In the genomic region with DNA sequence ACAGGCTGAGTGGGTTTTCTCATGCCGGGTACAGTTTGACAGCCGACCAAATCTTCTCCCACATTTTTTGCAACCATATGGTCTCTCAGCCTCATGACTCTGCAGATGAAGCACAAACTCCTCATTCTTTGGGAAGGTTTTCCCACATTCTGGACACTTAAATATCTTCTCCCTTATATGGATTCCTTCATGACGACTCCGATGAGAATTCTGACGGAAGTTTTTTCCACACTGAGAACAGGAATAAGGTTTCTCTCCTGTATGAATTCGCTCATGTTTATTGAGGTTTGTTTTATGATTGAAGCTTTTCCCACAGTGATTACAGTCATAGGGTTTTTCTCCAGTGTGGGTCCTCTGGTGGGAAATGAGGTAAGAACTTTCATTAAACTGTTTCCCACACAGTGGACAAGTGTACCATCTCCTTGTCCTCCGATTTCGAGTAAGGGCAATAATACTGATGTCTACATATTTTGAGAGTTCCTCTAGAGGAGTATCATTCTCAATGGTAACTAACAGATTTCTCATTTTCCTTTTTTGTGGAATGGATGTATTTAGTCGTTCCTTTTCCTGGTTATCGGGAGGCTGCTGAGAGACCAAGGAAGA, we compare ENCODE assay signal across 1 cellular context.
A peak's percentile ranks its signal among the peaks of the same experiment; 100 is the strongest.
TF ChIP-seq lines count a peak whose summit lies in the region.

No MANE protein-coding gene starts in this region.

TF ChIP-seq in K562, 482 proteins besides CTCF, POLR2A, EP300 and RAD21 (continued from another document and continues in another):
- TF ChIP-seq, protein P1, sequence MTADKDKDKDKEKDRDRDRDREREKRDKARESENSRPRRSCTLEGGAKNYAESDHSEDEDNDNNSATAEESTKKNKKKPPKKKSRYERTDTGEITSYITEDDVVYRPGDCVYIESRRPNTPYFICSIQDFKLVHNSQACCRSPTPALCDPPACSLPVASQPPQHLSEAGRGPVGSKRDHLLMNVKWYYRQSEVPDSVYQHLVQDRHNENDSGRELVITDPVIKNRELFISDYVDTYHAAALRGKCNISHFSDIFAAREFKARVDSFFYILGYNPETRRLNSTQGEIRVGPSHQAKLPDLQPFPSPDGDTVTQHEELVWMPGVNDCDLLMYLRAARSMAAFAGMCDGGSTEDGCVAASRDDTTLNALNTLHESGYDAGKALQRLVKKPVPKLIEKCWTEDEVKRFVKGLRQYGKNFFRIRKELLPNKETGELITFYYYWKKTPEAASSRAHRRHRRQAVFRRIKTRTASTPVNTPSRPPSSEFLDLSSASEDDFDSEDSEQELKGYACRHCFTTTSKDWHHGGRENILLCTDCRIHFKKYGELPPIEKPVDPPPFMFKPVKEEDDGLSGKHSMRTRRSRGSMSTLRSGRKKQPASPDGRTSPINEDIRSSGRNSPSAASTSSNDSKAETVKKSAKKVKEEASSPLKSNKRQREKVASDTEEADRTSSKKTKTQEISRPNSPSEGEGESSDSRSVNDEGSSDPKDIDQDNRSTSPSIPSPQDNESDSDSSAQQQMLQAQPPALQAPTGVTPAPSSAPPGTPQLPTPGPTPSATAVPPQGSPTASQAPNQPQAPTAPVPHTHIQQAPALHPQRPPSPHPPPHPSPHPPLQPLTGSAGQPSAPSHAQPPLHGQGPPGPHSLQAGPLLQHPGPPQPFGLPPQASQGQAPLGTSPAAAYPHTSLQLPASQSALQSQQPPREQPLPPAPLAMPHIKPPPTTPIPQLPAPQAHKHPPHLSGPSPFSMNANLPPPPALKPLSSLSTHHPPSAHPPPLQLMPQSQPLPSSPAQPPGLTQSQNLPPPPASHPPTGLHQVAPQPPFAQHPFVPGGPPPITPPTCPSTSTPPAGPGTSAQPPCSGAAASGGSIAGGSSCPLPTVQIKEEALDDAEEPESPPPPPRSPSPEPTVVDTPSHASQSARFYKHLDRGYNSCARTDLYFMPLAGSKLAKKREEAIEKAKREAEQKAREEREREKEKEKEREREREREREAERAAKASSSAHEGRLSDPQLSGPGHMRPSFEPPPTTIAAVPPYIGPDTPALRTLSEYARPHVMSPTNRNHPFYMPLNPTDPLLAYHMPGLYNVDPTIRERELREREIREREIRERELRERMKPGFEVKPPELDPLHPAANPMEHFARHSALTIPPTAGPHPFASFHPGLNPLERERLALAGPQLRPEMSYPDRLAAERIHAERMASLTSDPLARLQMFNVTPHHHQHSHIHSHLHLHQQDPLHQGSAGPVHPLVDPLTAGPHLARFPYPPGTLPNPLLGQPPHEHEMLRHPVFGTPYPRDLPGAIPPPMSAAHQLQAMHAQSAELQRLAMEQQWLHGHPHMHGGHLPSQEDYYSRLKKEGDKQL (CRISPR knock-in tag; IDR thresholded peaks at IDR 0.05; ENCODE audit: borderline replicate concordance) = no peak
- TF ChIP-seq ZNF133 (CRISPR knock-in tag; IDR thresholded peaks at IDR 0.05) (no peak), HNRNPH1 (optimal IDR thresholded peaks at IDR 0.05; ENCODE audit: low read depth, low read length) (no peak), ZBTB17 (CRISPR knock-in tag; IDR thresholded peaks at IDR 0.05) (no peak), NR3C1 (CRISPR knock-in tag; IDR thresholded peaks at IDR 0.05) (no peak), POLR2B (IDR thresholded peaks at IDR 0.05; ENCODE audit: low read depth, partially characterized antibody) (no peak), DDX20 (tag; IDR thresholded peaks at IDR 0.05; ENCODE audit: low read depth) (0 out of 2 replicates have a peak, but pooled peaks have one; percentile 30), ZNF253 (CRISPR knock-in tag; conservative IDR thresholded peaks at IDR 0.05) (no peak), PURB (CRISPR knock-in tag; IDR thresholded peaks at IDR 0.05; ENCODE audit: low read depth) (no peak), TGIF2 (CRISPR knock-in tag; IDR thresholded peaks at IDR 0.05) (no peak), CBX1 (IDR thresholded peaks at IDR 0.05; ENCODE audit: low read depth) (0 out of 2 replicates have a peak, but pooled peaks have one; percentile 80), PRMT5 (CRISPR knock-in tag; IDR thresholded peaks at IDR 0.05) (no peak), POLR2G (IDR thresholded peaks at IDR 0.05; ENCODE audit: low read depth, low read length) (no peak), MTA3 (IDR thresholded peaks at IDR 0.05; ENCODE audit: borderline replicate concordance) (peak; percentile 78; the same call in 1 of the 2 replicates), KAT8 (IDR thresholded peaks at IDR 0.05; ENCODE audit: low read depth) (no peak), CHD1 (IDR thresholded peaks at IDR 0.05; ENCODE audit: low read length) (no peak), ZNF696 (CRISPR knock-in tag; conservative IDR thresholded peaks at IDR 0.05) (no peak), EP400 (IDR thresholded peaks at IDR 0.05) (0 out of 2 replicates have a peak, but pooled peaks have one; percentile 23), ZEB2 (IDR thresholded peaks at IDR 0.05) (peak; percentile 88), GABPB2 (CRISPR knock-in tag; conservative IDR thresholded peaks at IDR 0.05) (no peak), SOX6 (IDR thresholded peaks at IDR 0.05) (peak; percentile 72; the same call in 1 of the 2 replicates), MXI1 (IDR thresholded peaks at IDR 0.05; ENCODE audit: low read depth, low read length) (no peak), TEAD4 (IDR thresholded peaks at IDR 0.05; ENCODE audit: low read length) (peak; percentile 61), TEAD4 (CRISPR knock-in tag; IDR thresholded peaks at IDR 0.05; ENCODE audit: borderline replicate concordance) (no peak), HDAC6 (IDR thresholded peaks at IDR 0.05; ENCODE audit: low read depth, low read length) (0 out of 2 replicates have a peak, but pooled peaks have one; percentile 67), JUND (IDR thresholded peaks at IDR 0.05; ENCODE audit: borderline replicate concordance, low read depth, low read length) (no peak), JUND (tag; IDR thresholded peaks at IDR 0.05; ENCODE audit: borderline replicate concordance, low read depth, low read length) (no peak), ASH1L (IDR thresholded peaks at IDR 0.05; ENCODE audit: borderline replicate concordance, low read depth, partially characterized antibody) (no peak)
- TF ChIP-seq, protein P2, sequence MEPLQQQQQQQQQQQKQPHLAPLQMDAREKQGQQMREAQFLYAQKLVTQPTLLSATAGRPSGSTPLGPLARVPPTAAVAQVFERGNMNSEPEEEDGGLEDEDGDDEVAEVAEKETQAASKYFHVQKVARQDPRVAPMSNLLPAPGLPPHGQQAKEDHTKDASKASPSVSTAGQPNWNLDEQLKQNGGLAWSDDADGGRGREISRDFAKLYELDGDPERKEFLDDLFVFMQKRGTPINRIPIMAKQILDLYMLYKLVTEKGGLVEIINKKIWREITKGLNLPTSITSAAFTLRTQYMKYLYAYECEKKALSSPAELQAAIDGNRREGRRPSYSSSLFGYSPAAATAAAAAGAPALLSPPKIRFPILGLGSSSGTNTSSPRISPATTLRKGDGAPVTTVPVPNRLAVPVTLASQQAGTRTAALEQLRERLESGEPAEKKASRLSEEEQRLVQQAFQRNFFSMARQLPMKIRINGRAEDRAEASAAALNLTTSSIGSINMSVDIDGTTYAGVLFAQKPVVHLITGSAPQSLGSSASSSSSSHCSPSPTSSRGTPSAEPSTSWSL (CRISPR knock-in tag; IDR thresholded peaks at IDR 0.05; ENCODE audit: borderline replicate concordance) = no peak
- TF ChIP-seq, protein P3, sequence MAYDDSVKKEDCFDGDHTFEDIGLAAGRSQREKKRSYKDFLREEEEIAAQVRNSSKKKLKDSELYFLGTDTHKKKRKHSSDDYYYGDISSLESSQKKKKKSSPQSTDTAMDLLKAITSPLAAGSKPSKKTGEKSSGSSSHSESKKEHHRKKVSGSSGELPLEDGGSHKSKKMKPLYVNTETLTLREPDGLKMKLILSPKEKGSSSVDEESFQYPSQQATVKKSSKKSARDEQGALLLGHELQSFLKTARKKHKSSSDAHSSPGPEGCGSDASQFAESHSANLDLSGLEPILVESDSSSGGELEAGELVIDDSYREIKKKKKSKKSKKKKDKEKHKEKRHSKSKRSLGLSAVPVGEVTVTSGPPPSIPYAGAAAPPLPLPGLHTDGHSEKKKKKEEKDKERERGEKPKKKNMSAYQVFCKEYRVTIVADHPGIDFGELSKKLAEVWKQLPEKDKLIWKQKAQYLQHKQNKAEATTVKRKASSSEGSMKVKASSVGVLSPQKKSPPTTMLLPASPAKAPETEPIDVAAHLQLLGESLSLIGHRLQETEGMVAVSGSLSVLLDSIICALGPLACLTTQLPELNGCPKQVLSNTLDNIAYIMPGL (CRISPR knock-in tag; IDR thresholded peaks at IDR 0.05) = no peak
- TF ChIP-seq, protein P4, sequence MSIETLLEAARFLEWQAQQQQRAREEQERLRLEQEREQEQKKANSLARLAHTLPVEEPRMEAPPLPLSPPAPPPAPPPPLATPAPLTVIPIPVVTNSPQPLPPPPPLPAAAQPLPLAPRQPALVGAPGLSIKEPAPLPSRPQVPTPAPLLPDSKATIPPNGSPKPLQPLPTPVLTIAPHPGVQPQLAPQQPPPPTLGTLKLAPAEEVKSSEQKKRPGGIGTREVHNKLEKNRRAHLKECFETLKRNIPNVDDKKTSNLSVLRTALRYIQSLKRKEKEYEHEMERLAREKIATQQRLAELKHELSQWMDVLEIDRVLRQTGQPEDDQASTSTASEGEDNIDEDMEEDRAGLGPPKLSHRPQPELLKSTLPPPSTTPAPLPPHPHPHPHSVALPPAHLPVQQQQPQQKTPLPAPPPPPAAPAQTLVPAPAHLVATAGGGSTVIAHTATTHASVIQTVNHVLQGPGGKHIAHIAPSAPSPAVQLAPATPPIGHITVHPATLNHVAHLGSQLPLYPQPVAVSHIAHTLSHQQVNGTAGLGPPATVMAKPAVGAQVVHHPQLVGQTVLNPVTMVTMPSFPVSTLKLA (conservative IDR thresholded peaks at IDR 0.05) = no peak
- TF ChIP-seq, protein P5, sequence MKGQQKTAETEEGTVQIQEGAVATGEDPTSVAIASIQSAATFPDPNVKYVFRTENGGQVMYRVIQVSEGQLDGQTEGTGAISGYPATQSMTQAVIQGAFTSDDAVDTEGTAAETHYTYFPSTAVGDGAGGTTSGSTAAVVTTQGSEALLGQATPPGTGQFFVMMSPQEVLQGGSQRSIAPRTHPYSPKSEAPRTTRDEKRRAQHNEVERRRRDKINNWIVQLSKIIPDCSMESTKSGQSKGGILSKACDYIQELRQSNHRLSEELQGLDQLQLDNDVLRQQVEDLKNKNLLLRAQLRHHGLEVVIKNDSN (CRISPR knock-in tag; IDR thresholded peaks at IDR 0.05) = no peak
- TF ChIP-seq, protein P6, sequence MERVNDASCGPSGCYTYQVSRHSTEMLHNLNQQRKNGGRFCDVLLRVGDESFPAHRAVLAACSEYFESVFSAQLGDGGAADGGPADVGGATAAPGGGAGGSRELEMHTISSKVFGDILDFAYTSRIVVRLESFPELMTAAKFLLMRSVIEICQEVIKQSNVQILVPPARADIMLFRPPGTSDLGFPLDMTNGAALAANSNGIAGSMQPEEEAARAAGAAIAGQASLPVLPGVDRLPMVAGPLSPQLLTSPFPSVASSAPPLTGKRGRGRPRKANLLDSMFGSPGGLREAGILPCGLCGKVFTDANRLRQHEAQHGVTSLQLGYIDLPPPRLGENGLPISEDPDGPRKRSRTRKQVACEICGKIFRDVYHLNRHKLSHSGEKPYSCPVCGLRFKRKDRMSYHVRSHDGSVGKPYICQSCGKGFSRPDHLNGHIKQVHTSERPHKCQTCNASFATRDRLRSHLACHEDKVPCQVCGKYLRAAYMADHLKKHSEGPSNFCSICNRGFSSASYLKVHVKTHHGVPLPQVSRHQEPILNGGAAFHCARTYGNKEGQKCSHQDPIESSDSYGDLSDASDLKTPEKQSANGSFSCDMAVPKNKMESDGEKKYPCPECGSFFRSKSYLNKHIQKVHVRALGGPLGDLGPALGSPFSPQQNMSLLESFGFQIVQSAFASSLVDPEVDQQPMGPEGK (CRISPR knock-in tag; IDR thresholded peaks at IDR 0.05; ENCODE audit: borderline replicate concordance) = no peak
- TF ChIP-seq, protein P7, sequence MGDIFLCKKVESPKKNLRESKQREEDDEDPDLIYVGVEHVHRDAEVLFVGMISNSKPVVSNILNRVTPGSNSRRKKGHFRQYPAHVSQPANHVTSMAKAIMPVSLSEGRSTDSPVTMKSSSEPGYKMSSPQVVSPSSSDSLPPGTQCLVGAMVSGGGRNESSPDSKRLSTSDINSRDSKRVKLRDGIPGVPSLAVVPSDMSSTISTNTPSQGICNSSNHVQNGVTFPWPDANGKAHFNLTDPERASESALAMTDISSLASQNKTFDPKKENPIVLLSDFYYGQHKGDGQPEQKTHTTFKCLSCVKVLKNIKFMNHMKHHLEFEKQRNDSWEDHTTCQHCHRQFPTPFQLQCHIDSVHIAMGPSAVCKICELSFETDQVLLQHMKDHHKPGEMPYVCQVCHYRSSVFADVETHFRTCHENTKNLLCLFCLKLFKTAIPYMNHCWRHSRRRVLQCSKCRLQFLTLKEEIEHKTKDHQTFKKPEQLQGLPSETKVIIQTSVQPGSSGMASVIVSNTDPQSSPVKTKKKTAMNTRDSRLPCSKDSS (IDR thresholded peaks at IDR 0.05; ENCODE audit: low read depth, partially characterized antibody) = peak; percentile 97
- TF ChIP-seq, protein P8, sequence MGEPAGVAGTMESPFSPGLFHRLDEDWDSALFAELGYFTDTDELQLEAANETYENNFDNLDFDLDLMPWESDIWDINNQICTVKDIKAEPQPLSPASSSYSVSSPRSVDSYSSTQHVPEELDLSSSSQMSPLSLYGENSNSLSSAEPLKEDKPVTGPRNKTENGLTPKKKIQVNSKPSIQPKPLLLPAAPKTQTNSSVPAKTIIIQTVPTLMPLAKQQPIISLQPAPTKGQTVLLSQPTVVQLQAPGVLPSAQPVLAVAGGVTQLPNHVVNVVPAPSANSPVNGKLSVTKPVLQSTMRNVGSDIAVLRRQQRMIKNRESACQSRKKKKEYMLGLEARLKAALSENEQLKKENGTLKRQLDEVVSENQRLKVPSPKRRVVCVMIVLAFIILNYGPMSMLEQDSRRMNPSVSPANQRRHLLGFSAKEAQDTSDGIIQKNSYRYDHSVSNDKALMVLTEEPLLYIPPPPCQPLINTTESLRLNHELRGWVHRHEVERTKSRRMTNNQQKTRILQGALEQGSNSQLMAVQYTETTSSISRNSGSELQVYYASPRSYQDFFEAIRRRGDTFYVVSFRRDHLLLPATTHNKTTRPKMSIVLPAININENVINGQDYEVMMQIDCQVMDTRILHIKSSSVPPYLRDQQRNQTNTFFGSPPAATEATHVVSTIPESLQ (CRISPR knock-in tag; IDR thresholded peaks at IDR 0.05) = no peak
- TF ChIP-seq, protein P9, sequence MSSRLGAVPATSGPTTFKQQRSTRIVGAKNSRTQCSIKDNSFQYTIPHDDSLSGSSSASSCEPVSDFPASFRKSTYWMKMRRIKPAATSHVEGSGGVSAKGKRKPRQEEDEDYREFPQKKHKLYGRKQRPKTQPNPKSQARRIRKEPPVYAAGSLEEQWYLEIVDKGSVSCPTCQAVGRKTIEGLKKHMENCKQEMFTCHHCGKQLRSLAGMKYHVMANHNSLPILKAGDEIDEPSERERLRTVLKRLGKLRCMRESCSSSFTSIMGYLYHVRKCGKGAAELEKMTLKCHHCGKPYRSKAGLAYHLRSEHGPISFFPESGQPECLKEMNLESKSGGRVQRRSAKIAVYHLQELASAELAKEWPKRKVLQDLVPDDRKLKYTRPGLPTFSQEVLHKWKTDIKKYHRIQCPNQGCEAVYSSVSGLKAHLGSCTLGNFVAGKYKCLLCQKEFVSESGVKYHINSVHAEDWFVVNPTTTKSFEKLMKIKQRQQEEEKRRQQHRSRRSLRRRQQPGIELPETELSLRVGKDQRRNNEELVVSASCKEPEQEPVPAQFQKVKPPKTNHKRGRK (tag; IDR thresholded peaks at IDR 0.05) = no peak
